Comparison of ENCODE assay signal across 1 cellular context in genomic region chr2:238784671-238785527, GRCh38.
TF ChIP-seq lines count a peak whose summit lies in the region.

No MANE protein-coding gene starts in this region.

TF ChIP-seq in GM23338, 12 proteins besides CTCF, POLR2A, EP300 and RAD21 (continued from another document):
- TF ChIP-seq, protein P1, sequence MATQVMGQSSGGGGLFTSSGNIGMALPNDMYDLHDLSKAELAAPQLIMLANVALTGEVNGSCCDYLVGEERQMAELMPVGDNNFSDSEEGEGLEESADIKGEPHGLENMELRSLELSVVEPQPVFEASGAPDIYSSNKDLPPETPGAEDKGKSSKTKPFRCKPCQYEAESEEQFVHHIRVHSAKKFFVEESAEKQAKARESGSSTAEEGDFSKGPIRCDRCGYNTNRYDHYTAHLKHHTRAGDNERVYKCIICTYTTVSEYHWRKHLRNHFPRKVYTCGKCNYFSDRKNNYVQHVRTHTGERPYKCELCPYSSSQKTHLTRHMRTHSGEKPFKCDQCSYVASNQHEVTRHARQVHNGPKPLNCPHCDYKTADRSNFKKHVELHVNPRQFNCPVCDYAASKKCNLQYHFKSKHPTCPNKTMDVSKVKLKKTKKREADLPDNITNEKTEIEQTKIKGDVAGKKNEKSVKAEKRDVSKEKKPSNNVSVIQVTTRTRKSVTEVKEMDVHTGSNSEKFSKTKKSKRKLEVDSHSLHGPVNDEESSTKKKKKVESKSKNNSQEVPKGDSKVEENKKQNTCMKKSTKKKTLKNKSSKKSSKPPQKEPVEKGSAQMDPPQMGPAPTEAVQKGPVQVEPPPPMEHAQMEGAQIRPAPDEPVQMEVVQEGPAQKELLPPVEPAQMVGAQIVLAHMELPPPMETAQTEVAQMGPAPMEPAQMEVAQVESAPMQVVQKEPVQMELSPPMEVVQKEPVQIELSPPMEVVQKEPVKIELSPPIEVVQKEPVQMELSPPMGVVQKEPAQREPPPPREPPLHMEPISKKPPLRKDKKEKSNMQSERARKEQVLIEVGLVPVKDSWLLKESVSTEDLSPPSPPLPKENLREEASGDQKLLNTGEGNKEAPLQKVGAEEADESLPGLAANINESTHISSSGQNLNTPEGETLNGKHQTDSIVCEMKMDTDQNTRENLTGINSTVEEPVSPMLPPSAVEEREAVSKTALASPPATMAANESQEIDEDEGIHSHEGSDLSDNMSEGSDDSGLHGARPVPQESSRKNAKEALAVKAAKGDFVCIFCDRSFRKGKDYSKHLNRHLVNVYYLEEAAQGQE (IDR thresholded peaks at IDR 0.05; ENCODE audit: unreplicated experiment) = no peak
- no peak for TF ChIP-seq ZNF331 (CRISPR knock-in tag; IDR thresholded peaks at IDR 0.05; ENCODE audit: low read depth)
- TF ChIP-seq, protein P2, sequence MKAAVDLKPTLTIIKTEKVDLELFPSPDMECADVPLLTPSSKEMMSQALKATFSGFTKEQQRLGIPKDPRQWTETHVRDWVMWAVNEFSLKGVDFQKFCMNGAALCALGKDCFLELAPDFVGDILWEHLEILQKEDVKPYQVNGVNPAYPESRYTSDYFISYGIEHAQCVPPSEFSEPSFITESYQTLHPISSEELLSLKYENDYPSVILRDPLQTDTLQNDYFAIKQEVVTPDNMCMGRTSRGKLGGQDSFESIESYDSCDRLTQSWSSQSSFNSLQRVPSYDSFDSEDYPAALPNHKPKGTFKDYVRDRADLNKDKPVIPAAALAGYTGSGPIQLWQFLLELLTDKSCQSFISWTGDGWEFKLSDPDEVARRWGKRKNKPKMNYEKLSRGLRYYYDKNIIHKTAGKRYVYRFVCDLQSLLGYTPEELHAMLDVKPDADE (IDR thresholded peaks at IDR 0.05) = no peak
